Comparison of ENCODE assay signal across 10 cellular contexts in genomic region chr3:170040283-170040907, GRCh38. TPM values are rescaled to one million over a fixed set of nuclear protein-coding genes. Genes with fewer than 3 reads are reported as not detected.
DNase-seq lines count a peak whose midpoint lies in the region; ATAC-seq and TF ChIP-seq lines count a peak whose summit lies in the region.
"Had no signal": no experiment of that assay in that cellular context is flagged by ENCODE, and none has a peak within 500 bp of the region (broad histone marks: within the 10 kb centered on the region; RNA-seq: fewer than 3 reads in every experiment).

No MANE protein-coding gene starts in this region.

- no peak overlapping the region for H4K91ac ChIP-seq in IMR-90 (ENCODE audit: insufficient read depth, low read depth, low read length)

- no peak overlapping the region for H2BK120ac ChIP-seq in IMR-90 (ENCODE audit: low read depth, low read length)

- H2BK15ac ChIP-seq in IMR-90 (ENCODE audit: low read depth, low read length) = no peak overlapping the region

- POLR2A ChIA-PET in IMR-90 (lab: Charles Lee; ENCODE audit: unreplicated experiment) = no interaction called here

- H3K4me3 ChIP-seq in GM12864 (ENCODE audit: low read depth, low read length) (peak overlapping the region; percentile 99), IMR-90 (ENCODE audit: insufficient read depth, low read depth, low read length) (no peak overlapping the region), duodenal mucosa (ENCODE audit: low read depth in 1 of 2, low read length in 2 of 2) (peak overlapping the region; percentile 77 to 91), parathyroid adenoma (ENCODE audit: low read depth, low read length) (peak overlapping the region; percentile 91)

- TF ChIP-seq CTCF in GM12864 (IDR thresholded peaks at IDR 0.05; ENCODE audit: low read depth, low read length, missing control alignments) (no peak), IMR-90 (conservative IDR thresholded peaks at IDR 0.05; ENCODE audit: low read depth, low read length) (no peak), parathyroid adenoma (IDR thresholded peaks at IDR 0.05) (no peak)

- dilution Hi-C loops in IMR-90 (cut with HindIII; ENCODE audit: low sequenced_read_pairs, unreplicated experiment) = no loop called here

- no peak overlapping the region for H3K27ac ChIP-seq in IMR-90 (ENCODE audit: insufficient read depth, low read length)
- H3K27ac ChIP-seq in duodenal mucosa (ENCODE audit: low read depth, low read length) = no peak overlapping the region
- H3K27ac ChIP-seq in parathyroid adenoma = peak overlapping the region; percentile 93

- TF ChIP-seq POLR2A in IMR-90 (IDR thresholded peaks at IDR 0.05; ENCODE audit: low read depth, low read length) = no peak

- peaks cover 21% of the 10 kb centered on the region for H3K79me2 ChIP-seq in parathyroid adenoma

- 0% methylated on average over 1 of the region's 14 CpGs; no CpG with 5 or more reads in 1 of the 2 experiments for WGBS in IMR-90 (ENCODE audit: extremely low coverage in 2 of 2, insufficient read length in 1 of 2), 2 experiments

- in situ Hi-C loops in IMR-90 (cut with MboI; ENCODE audit: low sequenced_read_pairs) = no loop called here

- no peaks in the 10 kb centered on the region for H3K9me1 ChIP-seq in IMR-90 (ENCODE audit: insufficient read depth, low read length)

- no peak overlapping the region for H3K56ac ChIP-seq in IMR-90 (ENCODE audit: extremely low read depth, insufficient read depth, low read length)

- BruUV-seq in IMR-90 (replicated peaks; lab: Mats Ljungman, UMichigan) = no TSS peak

- no peaks in the 10 kb centered on the region for H4K20me1 ChIP-seq in IMR-90 (ENCODE audit: insufficient read depth, low read length)

- H3K14ac ChIP-seq in IMR-90 (replicated peaks; ENCODE audit: low read depth, low read length) = no peak overlapping the region

- H3K79me1 ChIP-seq in IMR-90 (ENCODE audit: low read depth in 1 of 2, low read length in 2 of 2) = no peaks in the 10 kb centered on the region

- H4K8ac ChIP-seq in IMR-90 (ENCODE audit: low read depth in 2 of 2, low read length in 2 of 2) = no peak overlapping the region

- no peak overlapping the region for H3K18ac ChIP-seq in IMR-90 (ENCODE audit: low read depth, low read length)

- H3K4me1 ChIP-seq in IMR-90 (ENCODE audit: control insufficient read depth, insufficient read depth, low read length) (no peaks in the 10 kb centered on the region), duodenal mucosa (ENCODE audit: control insufficient read depth in 1 of 2, insufficient read depth in 2 of 2, low read length in 2 of 2) (peaks cover 21% of the 10 kb centered on the region in 2 donors), parathyroid adenoma (peaks cover 25% of the 10 kb centered on the region)

- ATAC-seq in IMR-90 (ENCODE audit: low read depth) (0 out of 2 replicates have a peak, but pooled peaks have one; percentile 9), GM21528 (IDR thresholded peaks at IDR 0.05; ENCODE audit: low FRiP score, unreplicated experiment) (no peak)

- H3K36me3 ChIP-seq in IMR-90 (ENCODE audit: control insufficient read depth, insufficient read depth, low read length) (no peaks in the 10 kb centered on the region), duodenal mucosa (ENCODE audit: control insufficient read depth in 1 of 2, insufficient read depth in 2 of 2, low read length in 2 of 2) (peaks cover 3 to 4% of the 10 kb centered on the region in 2 donors), parathyroid adenoma (ENCODE audit: control insufficient read depth, insufficient read depth, low read length) (no peaks in the 10 kb centered on the region)

- H3K4me2 ChIP-seq in IMR-90 (ENCODE audit: low read depth, low read length) (peak overlapping the region; percentile 1), parathyroid adenoma (ENCODE audit: low read length) (peak overlapping the region; percentile 80)

- H2BK20ac ChIP-seq in IMR-90 (ENCODE audit: low read depth, low read length) = no peak overlapping the region

- no peak overlapping the region for H3K4ac ChIP-seq in IMR-90 (ENCODE audit: low read depth, low read length)

- no peak overlapping the region for H2AFZ ChIP-seq in IMR-90 (replicated peaks; ENCODE audit: low read length, poor library complexity)
- H2AFZ ChIP-seq in parathyroid adenoma = no peak overlapping the region

- H2AK5ac ChIP-seq in IMR-90 (ENCODE audit: low read depth, low read length) = no peak overlapping the region

- no peak overlapping the region for H4K5ac ChIP-seq in IMR-90 (ENCODE audit: low read depth, low read length)

- intact Hi-C loops in IMR-90 (cut with micrococcal nuclease) = no loop called here

- H2BK5ac ChIP-seq in IMR-90 (ENCODE audit: low read depth, low read length, poor library complexity, severe bottlenecking) = no peak overlapping the region

- H2AK9ac ChIP-seq in IMR-90 (replicated peaks; ENCODE audit: low read depth, low read length, poor library complexity) = no peak overlapping the region

- no peak overlapping the region for H3K9ac ChIP-seq in IMR-90 (ENCODE audit: low read depth, low read length)
- peak overlapping the region; percentile 39 to 69 for H3K9ac ChIP-seq in duodenal mucosa (ENCODE audit: low read depth in 1 of 2, low read length in 2 of 2)
- H3K9ac ChIP-seq in parathyroid adenoma = no peak overlapping the region

- H3K9me3 ChIP-seq in IMR-90 (ENCODE audit: control insufficient read depth, insufficient read depth, low read length) (no peaks in the 10 kb centered on the region), duodenal mucosa (ENCODE audit: control insufficient read depth in 1 of 2, low read length in 2 of 2) (no peaks in the 10 kb centered on the region), parathyroid adenoma (ENCODE audit: control insufficient read depth, low read length) (no peaks in the 10 kb centered on the region)

- CTCF ChIA-PET in IMR-90 (lab: Yijun Ruan, JAX) = no interaction called here

- no peak overlapping the region for H3K23ac ChIP-seq in IMR-90 (ENCODE audit: low read depth, low read length)

- DNase-seq in GM12864 (ENCODE audit: low read depth) (no peak), IMR-90 (no peak), cerebellum (ENCODE audit: low spot score) (no peak), D341Med (ENCODE audit: low spot score) (no peak)
- DNase-seq in effector CD8-positive, alpha-beta T cell (lab: John Stamatoyannopoulos, UW) = no peak
- DNase-seq: activated naive CD8-positive, alpha-beta T cell treated with anti-CD3 and anti-CD28 coated beads for 36 hours; NCI-H2171 treated with DMSO at 0.1 percent for 48 hours had no signal

- H3K27me3 ChIP-seq in IMR-90 (ENCODE audit: control insufficient read depth, insufficient read depth, low read length) (peaks cover 42% of the 10 kb centered on the region), duodenal mucosa (ENCODE audit: control insufficient read depth in 1 of 2, insufficient read depth in 2 of 2, low read length in 2 of 2) (no peaks in the 10 kb centered on the region), parathyroid adenoma (ENCODE audit: control insufficient read depth, insufficient read depth, low read length) (no peaks in the 10 kb centered on the region)

- TF ChIP-seq RAD21 in IMR-90 (IDR thresholded peaks at IDR 0.05; ENCODE audit: low read length) = no peak

TF ChIP-seq in IMR-90, 13 proteins besides CTCF, POLR2A, EP300 and RAD21:
- TF ChIP-seq RCOR1 (IDR thresholded peaks at IDR 0.05; ENCODE audit: insufficient replicate concordance, low read length) (no peak), RFX5 (IDR thresholded peaks at IDR 0.05; ENCODE audit: low read depth, low read length) (no peak), SMC3 (IDR thresholded peaks at IDR 0.05; ENCODE audit: low read depth, low read length) (no peak), MXI1 (IDR thresholded peaks at IDR 0.05; ENCODE audit: borderline replicate concordance, low read depth, low read length) (no peak), BHLHE40 (IDR thresholded peaks at IDR 0.05; ENCODE audit: low read depth, low read length) (no peak), FOS (IDR thresholded peaks at IDR 0.05; ENCODE audit: low read depth, low read length) (no peak), ELK1 (IDR thresholded peaks at IDR 0.05; ENCODE audit: borderline replicate concordance, low read depth, low read length) (no peak), CHD1 (IDR thresholded peaks at IDR 0.05; ENCODE audit: low read depth, low read length) (no peak), MAZ (IDR thresholded peaks at IDR 0.05; ENCODE audit: borderline replicate concordance, low read depth, low read length) (no peak)
TF ChIP-seq in IMR-90: peak in this region for 0.

RNA-seq across cellular contexts. Expression of gene GPR160, which starts 2.6 kb away (rescaled TPM):
- total RNA-seq in IMR-90 (2012; rRNA removed) = 0.18 and 0.28 TPM in 2 replicates
- 0.09 TPM in 2 replicates for polyA plus RNA-seq in IMR-90 (2012; rRNA removed)
- 0.02 and 0.05 TPM in 2 replicates for polyA plus RNA-seq in IMR-90 (2012; cell fraction: cytosol; rRNA removed)
- polyA plus RNA-seq in IMR-90 (2012; cell fraction: nucleus; rRNA removed; ENCODE audit: low replicate concordance) = 0.03 TPM in 1 of 2 replicates, not detected in the other
- total RNA-seq in cerebellum = 3.9 TPM

Comparison
In these comparisons a context has a peak if more than half of its experiments do, and no peak if none do; other contexts are left out.
1. H3K9ac ChIP-seq: peak in duodenal mucosa (2 of 2); none in IMR-90 (single experiment) and parathyroid adenoma (single experiment).